In genomic region chr16:29302433-29302832, GRCh38 we compare ENCODE assay signal across 5 cellular contexts.
A peak's percentile ranks its signal among the peaks of the same experiment; 100 is the strongest.
DNase-seq lines count a peak whose midpoint lies in the region; ATAC-seq, FAIRE-seq and TF ChIP-seq lines count a peak whose summit lies in the region.
"Not testable (repeated sequence)": the region's sequence is repeated elsewhere in the genome, so short reads cannot be mapped to it uniquely, and the experiment has no call there.

No MANE protein-coding gene starts in this region.

- H3K27ac ChIP-seq in IMR-90 (ENCODE audit: insufficient read depth, low read length); K562 (ENCODE audit: extremely low read depth, low read depth, low read length); HepG2 (ENCODE audit: extremely low read length, insufficient read depth, low read length); neural progenitor cell: not testable (repeated sequence)

- not testable (repeated sequence) for H3K4ac ChIP-seq in IMR-90 (ENCODE audit: low read depth, low read length)

- H4K20me1 ChIP-seq in IMR-90 (ENCODE audit: insufficient read depth, low read length); K562 (replicated peaks; ENCODE audit: control insufficient read depth, insufficient read depth, low read length); HepG2 (ENCODE audit: insufficient read depth, low read length); neural progenitor cell (ENCODE audit: low read depth): not testable (repeated sequence)

- not testable (repeated sequence) for H3K4me3 Mint-ChIP-seq in activated CD4-positive, alpha-beta T cell treated with anti-CD3 and anti-CD28 coated beads, Interleukin-2, amount 10 ng/mL, durations not matched to agents 7 days and 5 days
- peak overlapping the region; percentile 46 for H3K4me3 Mint-ChIP-seq in neural progenitor cell

- not testable (repeated sequence) for H3K14ac ChIP-seq in IMR-90 (replicated peaks; ENCODE audit: low read depth, low read length)

- not testable (repeated sequence) for H3K27me3 ChIP-seq in IMR-90 (ENCODE audit: control insufficient read depth, insufficient read depth, low read length); HepG2 (ENCODE audit: control insufficient read depth in 1 of 2, insufficient read depth in 2 of 2, low read length in 2 of 2); neural progenitor cell
- peaks cover 0 to 19% of the 10 kb centered on the region in 2 experiments; a peak in 2 of 5 replicates for H3K27me3 ChIP-seq in K562 (ENCODE audit: control insufficient read depth in 2 of 2, insufficient read depth in 2 of 2, low read length in 2 of 2)

- not testable (repeated sequence) for H3K23ac ChIP-seq in IMR-90 (ENCODE audit: low read depth, low read length)

- POLR2A ChIA-PET in IMR-90 (lab: Charles Lee; ENCODE audit: unreplicated experiment); activated CD4-positive, alpha-beta T cell treated with anti-CD3 and anti-CD28 coated beads, Interleukin-2, amount 10 ng/mL, durations not matched to agents 7 days and 5 days (lab: Charles Lee); K562 (lab: Yijun Ruan, JAX); HepG2 (lab: Yijun Ruan, JAX): not testable (repeated sequence)

- not testable (repeated sequence) for H4K91ac ChIP-seq in IMR-90 (ENCODE audit: insufficient read depth, low read depth, low read length)

- not testable (repeated sequence) for H3K4me1 Mint-ChIP-seq in activated CD4-positive, alpha-beta T cell treated with anti-CD3 and anti-CD28 coated beads, Interleukin-2, amount 10 ng/mL, durations not matched to agents 7 days and 5 days
- H3K4me1 Mint-ChIP-seq in neural progenitor cell, result peaks cover 33% of the 10 kb centered on the region

- not testable (repeated sequence) for H2BK15ac ChIP-seq in IMR-90 (ENCODE audit: low read depth, low read length)

- not testable (repeated sequence) for H4K8ac ChIP-seq in IMR-90 (ENCODE audit: low read depth in 2 of 2, low read length in 2 of 2)

- H3K27me3 Mint-ChIP-seq in activated CD4-positive, alpha-beta T cell treated with anti-CD3 and anti-CD28 coated beads, Interleukin-2, amount 10 ng/mL, durations not matched to agents 7 days and 5 days; neural progenitor cell (ENCODE audit: insufficient read depth, low read depth): not testable (repeated sequence)

- CTCF ChIA-PET in IMR-90 (lab: Yijun Ruan, JAX); activated CD4-positive, alpha-beta T cell treated with anti-CD3 and anti-CD28 coated beads, Interleukin-2, amount 10 ng/mL, durations not matched to agents 7 days and 5 days (lab: Charles Lee); K562 (lab: Yijun Ruan, JAX; ENCODE audit: low intra/inter-chr PET ratio); HepG2 (lab: Yijun Ruan, JAX; ENCODE audit: low intra/inter-chr PET ratio, low total read pairs): not testable (repeated sequence)

- H3K9me3 Mint-ChIP-seq in activated CD4-positive, alpha-beta T cell treated with anti-CD3 and anti-CD28 coated beads, Interleukin-2, amount 10 ng/mL, durations not matched to agents 7 days and 5 days; neural progenitor cell: not testable (repeated sequence)

- H3K36me3 ChIP-seq in IMR-90 (ENCODE audit: control insufficient read depth, insufficient read depth, low read length); K562 (ENCODE audit: control insufficient read depth, insufficient read depth, low read length); HepG2 (replicated peaks in 1 of 2; ENCODE audit: control insufficient read depth in 1 of 2, insufficient read depth in 2 of 2, low read length in 2 of 2); neural progenitor cell: not testable (repeated sequence)

- H2AK9ac ChIP-seq in IMR-90 (replicated peaks; ENCODE audit: low read depth, low read length, poor library complexity), result not testable (repeated sequence)

- intact Hi-C loops in IMR-90 (cut with micrococcal nuclease); K562 (cut with micrococcal nuclease); HepG2 (cut with micrococcal nuclease; ENCODE audit: unreplicated experiment): not testable (repeated sequence)

- not testable (repeated sequence) for TF ChIP-seq POLR2A in IMR-90 (IDR thresholded peaks at IDR 0.05; ENCODE audit: low read depth, low read length); K562 (conservative IDR thresholded peaks at IDR 0.05); HepG2 (IDR thresholded peaks at IDR 0.05; ENCODE audit: insufficient read depth in 1 of 2, low read depth in 2 of 2, low read length in 2 of 2)

- not testable (repeated sequence) for H3K4me2 ChIP-seq in IMR-90 (ENCODE audit: low read depth, low read length); K562 (ENCODE audit: insufficient read depth, low read length); HepG2 (ENCODE audit: low read depth, low read length); neural progenitor cell

- H2BK5ac ChIP-seq in IMR-90 (ENCODE audit: low read depth, low read length, poor library complexity, severe bottlenecking), result not testable (repeated sequence)

- not testable (repeated sequence) for ATAC-seq in IMR-90 (ENCODE audit: low read depth); K562; HepG2

- H4K5ac ChIP-seq in IMR-90 (ENCODE audit: low read depth, low read length), result not testable (repeated sequence)

- not testable (repeated sequence) for H3K9me3 ChIP-seq in IMR-90 (ENCODE audit: control insufficient read depth, insufficient read depth, low read length); K562 (replicated peaks; ENCODE audit: control insufficient read depth, insufficient read depth, low read depth, low read length); HepG2 (ENCODE audit: low read length); neural progenitor cell (ENCODE audit: low read depth)

- H2AK5ac ChIP-seq in IMR-90 (ENCODE audit: low read depth, low read length), result peak overlapping the region; percentile 88

- not testable (repeated sequence) for H2BK20ac ChIP-seq in IMR-90 (ENCODE audit: low read depth, low read length)

- peak overlapping the region; percentile 41; the same call in 1 of the 2 replicates for H2BK120ac ChIP-seq in IMR-90 (ENCODE audit: low read depth, low read length)

- 99% methylated on average over 12 of the region's 20 CpGs; no CpG with 5 or more reads in 1 of the 2 experiments for WGBS in IMR-90 (ENCODE audit: extremely low coverage in 2 of 2, insufficient read length in 1 of 2), 2 experiments
- WGBS in K562 (ENCODE audit: insufficient coverage, low coverage, missing lambda C conversion rate), result 17% methylated on average over 20 of the region's 20 CpGs
- WGBS in HepG2 (ENCODE audit: low lambda C conversion rate), result 93% methylated on average over 20 of the region's 20 CpGs

- BruUV-seq in IMR-90 (replicated peaks; lab: Mats Ljungman, UMichigan); K562 (replicated peaks; lab: Mats Ljungman, UMichigan); HepG2 (replicated peaks; lab: Mats Ljungman, UMichigan): not testable (repeated sequence)

- not testable (repeated sequence) for H3K79me1 ChIP-seq in IMR-90 (ENCODE audit: low read depth in 1 of 2, low read length in 2 of 2)

- dilution Hi-C loops in IMR-90 (cut with HindIII; ENCODE audit: low sequenced_read_pairs, unreplicated experiment), result not testable (repeated sequence)

- H3K27ac Mint-ChIP-seq in activated CD4-positive, alpha-beta T cell treated with anti-CD3 and anti-CD28 coated beads, Interleukin-2, amount 10 ng/mL, durations not matched to agents 7 days and 5 days, result peak overlapping the region; percentile 36
- not testable (repeated sequence) for H3K27ac Mint-ChIP-seq in neural progenitor cell

- not testable (repeated sequence) for H3K36me3 Mint-ChIP-seq in activated CD4-positive, alpha-beta T cell treated with anti-CD3 and anti-CD28 coated beads, Interleukin-2, amount 10 ng/mL, durations not matched to agents 7 days and 5 days (ENCODE audit: low read depth); neural progenitor cell

- FAIRE-seq in K562 (lab: Jason Lieb, UNC); HepG2 (lab: Jason Lieb, UNC): not testable (repeated sequence)

- DNase-seq in IMR-90; activated CD4-positive, alpha-beta T cell treated with anti-CD3 and anti-CD28 coated beads, Interleukin-2, amount 10 ng/mL, durations not matched to agents 7 days and 5 days; HepG2 (ENCODE audit: low spot score); neural progenitor cell (ENCODE audit: low spot score): not testable (repeated sequence)
- peak in 1 of 4 experiments; percentile 33 for DNase-seq in K562 (ENCODE audit: extremely low read depth in 1 of 4, low spot score in 3 of 4)

- not testable (repeated sequence) for TF ChIP-seq RAD21 in IMR-90 (IDR thresholded peaks at IDR 0.05; ENCODE audit: low read length); K562 (CRISPR knock-in tag; conservative IDR thresholded peaks at IDR 0.05 in 1 of 2, IDR thresholded peaks at IDR 0.05 in 1 of 2); HepG2 (CRISPR knock-in tag; IDR thresholded peaks at IDR 0.05)

- not testable (repeated sequence) for TF ChIP-seq CTCF in IMR-90 (conservative IDR thresholded peaks at IDR 0.05; ENCODE audit: low read depth, low read length); K562 (IDR thresholded peaks at IDR 0.05 in 2 of 3, conservative IDR thresholded peaks at IDR 0.05 in 1 of 3; ENCODE audit: insufficient read depth in 2 of 3, low read depth in 1 of 3, low read length in 3 of 3); HepG2 (CRISPR knock-in tag; IDR thresholded peaks at IDR 0.05); neural progenitor cell (IDR thresholded peaks at IDR 0.05)

- not testable (repeated sequence) for H3F3A ChIP-seq in neural progenitor cell (ENCODE audit: low read depth)

- H3K4me1 ChIP-seq in IMR-90 (ENCODE audit: control insufficient read depth, insufficient read depth, low read length) (peaks cover 15% of the 10 kb centered on the region), HepG2 (ENCODE audit: insufficient read depth, low read length) (peaks cover 54% of the 10 kb centered on the region)
- H3K4me1 ChIP-seq in K562 (replicated peaks in 1 of 2; ENCODE audit: control insufficient read depth in 2 of 2, insufficient read depth in 2 of 2, low read length in 2 of 2); neural progenitor cell: not testable (repeated sequence)

- not testable (repeated sequence) for H3K79me2 ChIP-seq in K562 (ENCODE audit: control insufficient read depth, insufficient read depth, low read length); HepG2 (ENCODE audit: insufficient read depth, low read length); neural progenitor cell (ENCODE audit: low read depth)

- TF ChIP-seq EP300 in K562 (IDR thresholded peaks at IDR 0.05; ENCODE audit: low read length); HepG2 (IDR thresholded peaks at IDR 0.05; ENCODE audit: low read depth in 2 of 2, low read length in 2 of 2); HepG2 (CRISPR knock-in tag; IDR thresholded peaks at IDR 0.05; ENCODE audit: borderline replicate concordance): not testable (repeated sequence)

- H2AFZ ChIP-seq in IMR-90 (replicated peaks; ENCODE audit: low read length, poor library complexity); K562 (ENCODE audit: low read depth, low read length); HepG2 (ENCODE audit: low read length); neural progenitor cell (replicated peaks): not testable (repeated sequence)

- not testable (repeated sequence) for H3K18ac ChIP-seq in IMR-90 (ENCODE audit: low read depth, low read length)

- in situ Hi-C loops in IMR-90 (cut with MboI; ENCODE audit: low sequenced_read_pairs); K562 (cut with MboI); HepG2 (cut with HindIII; ENCODE audit: extremely low pct_ligation_motif_present, low pct_unique_long_range_greater_than_20kb): not testable (repeated sequence)

- not testable (repeated sequence) for H3K56ac ChIP-seq in IMR-90 (ENCODE audit: extremely low read depth, insufficient read depth, low read length)

- not testable (repeated sequence) for H3K4me3 ChIP-seq in IMR-90 (ENCODE audit: insufficient read depth, low read depth, low read length); K562; HepG2 (replicated peaks in 1 of 3; ENCODE audit: insufficient read depth in 1 of 3, low read depth in 2 of 3, low read length in 3 of 3); neural progenitor cell

- H3K9me1 ChIP-seq in IMR-90 (ENCODE audit: insufficient read depth, low read length), result peaks cover 19% of the 10 kb centered on the region
- not testable (repeated sequence) for H3K9me1 ChIP-seq in K562 (ENCODE audit: control insufficient read depth, insufficient read depth, low read length)

- not testable (repeated sequence) for H3K9ac ChIP-seq in IMR-90 (ENCODE audit: low read depth, low read length); K562 (ENCODE audit: insufficient read depth in 1 of 2, low read depth in 2 of 2, low read length in 2 of 2); HepG2 (ENCODE audit: insufficient read depth, low read depth, low read length); neural progenitor cell
